8 cellular contexts compared by ENCODE assay signal in the genomic region with DNA sequence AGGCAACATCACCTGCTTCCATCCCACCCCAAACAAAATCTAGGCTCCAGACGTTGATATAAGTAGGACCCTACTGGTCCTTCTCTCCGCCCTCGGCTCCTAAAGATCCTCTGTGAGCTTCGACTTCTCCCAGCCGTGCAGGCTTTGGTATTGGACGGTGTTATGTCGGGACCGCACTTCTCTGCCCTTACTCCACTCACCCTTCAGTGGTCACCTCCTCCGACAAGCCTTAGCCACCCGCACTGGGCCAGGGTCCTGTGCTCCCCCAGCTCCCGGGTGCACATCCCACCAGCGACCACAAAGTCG. TPM values are rescaled to one million over a fixed set of nuclear protein-coding genes. Genes with fewer than 3 reads are reported as not detected.
A peak's percentile ranks its signal among the peaks of the same experiment; 100 is the strongest.
DNase-seq lines count a peak whose midpoint lies in the region; ATAC-seq and TF ChIP-seq lines count a peak whose summit lies in the region.

No MANE protein-coding gene starts in this region.

- DNase-seq in activated CD8-positive, alpha-beta memory T cell treated with anti-CD3 and anti-CD28 coated beads, Interleukin-2, amount 10 ng/mL, durations not matched to agents 7 days and 5 days = no peak
- DNase-seq in activated CD8-positive, alpha-beta memory T cell treated with anti-CD3 and anti-CD28 coated beads, Interleukin-2, amount 50 U/mL, for 48 hours = no peak
- no peak for DNase-seq in lower lobe of right lung
- no peak for DNase-seq in upper lobe of left lung
- DNase-seq in NCI-H187 treated with DMSO at 0.1 percent for 48 hours (lab: John Stamatoyannopoulos, UW) = no peak

- ATAC-seq in activated CD8-positive, alpha-beta memory T cell treated with anti-CD3 and anti-CD28 coated beads, Interleukin-2, amount 10 ng/mL, durations not matched to agents 7 days and 5 days = no peak
- peak in 1 of 2 donors; percentile 0 for ATAC-seq in lower lobe of right lung
- no peak for ATAC-seq in upper lobe of left lung (ENCODE audit: low FRiP score in 2 of 2)
- ATAC-seq in GM18873 (IDR thresholded peaks at IDR 0.05; ENCODE audit: low FRiP score, unreplicated experiment) = no peak
- no peak for ATAC-seq in HG03460 (IDR thresholded peaks at IDR 0.05; ENCODE audit: unreplicated experiment)

- H3K27me3 Mint-ChIP-seq in activated CD8-positive, alpha-beta memory T cell treated with anti-CD3 and anti-CD28 coated beads, Interleukin-2, amount 10 ng/mL, durations not matched to agents 7 days and 5 days = no peaks in the 10 kb centered on the region
- H3K27me3 Mint-ChIP-seq in brain = peaks cover 8% of the 10 kb centered on the region

- H3K36me3 Mint-ChIP-seq in activated CD8-positive, alpha-beta memory T cell treated with anti-CD3 and anti-CD28 coated beads, Interleukin-2, amount 10 ng/mL, durations not matched to agents 7 days and 5 days = peaks cover 25% of the 10 kb centered on the region
- H3K36me3 Mint-ChIP-seq in brain = peaks cover 4% of the 10 kb centered on the region

- peak overlapping the region; percentile 98 for H3K27ac Mint-ChIP-seq in activated CD8-positive, alpha-beta memory T cell treated with anti-CD3 and anti-CD28 coated beads, Interleukin-2, amount 10 ng/mL, durations not matched to agents 7 days and 5 days
- H3K27ac Mint-ChIP-seq in brain = peak overlapping the region; percentile 98 to 100 (median 99)

- H3K9me3 ChIP-seq in lower lobe of right lung (no peaks in the 10 kb centered on the region), upper lobe of left lung (no peaks in the 10 kb centered on the region)

- H3K4me3 ChIP-seq in lower lobe of right lung = peak overlapping the region; percentile 97
- H3K4me3 ChIP-seq in upper lobe of left lung = peak overlapping the region; percentile 25 to 95 (median 91)

- H3K27ac ChIP-seq in lower lobe of right lung = peak overlapping the region; percentile 97
- peak overlapping the region; percentile 92 to 98 (median 95) for H3K27ac ChIP-seq in upper lobe of left lung

- intact Hi-C loops in lower lobe of right lung (cut with DNase I) = no loop called here

- no peaks in the 10 kb centered on the region for H3K9me3 Mint-ChIP-seq in activated CD8-positive, alpha-beta memory T cell treated with anti-CD3 and anti-CD28 coated beads, Interleukin-2, amount 10 ng/mL, durations not matched to agents 7 days and 5 days (ENCODE audit: low read depth)
- H3K9me3 Mint-ChIP-seq in brain = peaks cover 0 to 2% (median 0%) of the 10 kb centered on the region in 5 experiments

- H3K27me3 ChIP-seq in lower lobe of right lung (ENCODE audit: low read depth) = no peaks in the 10 kb centered on the region
- no peaks in the 10 kb centered on the region for H3K27me3 ChIP-seq in upper lobe of left lung

- CTCF ChIA-PET in activated CD8-positive, alpha-beta memory T cell treated with anti-CD3 and anti-CD28 coated beads, Interleukin-2, amount 10 ng/mL, durations not matched to agents 7 days and 5 days (lab: Charles Lee) = interaction anchor here (0.7 to 4.5 kb wide), 15 partner anchors 9 to 414 kb away, joined by 3 to 35 read pairs (median 4); a partner anchor contains a TSS

- H3K4me3 Mint-ChIP-seq in activated CD8-positive, alpha-beta memory T cell treated with anti-CD3 and anti-CD28 coated beads, Interleukin-2, amount 10 ng/mL, durations not matched to agents 7 days and 5 days = peak overlapping the region; percentile 99
- peak overlapping the region; percentile 100 for H3K4me3 Mint-ChIP-seq in brain

- H3K36me3 ChIP-seq in lower lobe of right lung = peaks cover 48% of the 10 kb centered on the region
- H3K36me3 ChIP-seq in upper lobe of left lung = peaks cover 0 to 42% (median 37%) of the 10 kb centered on the region in 4 donors

- TF ChIP-seq EP300 in upper lobe of left lung (IDR thresholded peaks at IDR 0.05) = no peak

- no peak for TF ChIP-seq CTCF in brain (conservative IDR thresholded peaks at IDR 0.05)
- no peak for TF ChIP-seq CTCF in lower lobe of right lung (IDR thresholded peaks at IDR 0.05)
- TF ChIP-seq CTCF in upper lobe of left lung (IDR thresholded peaks at IDR 0.05) = no peak

- H3K4me1 ChIP-seq in lower lobe of right lung = peaks cover 25% of the 10 kb centered on the region
- peaks cover 17 to 29% (median 19%) of the 10 kb centered on the region in 4 donors for H3K4me1 ChIP-seq in upper lobe of left lung

- 56 to 67% methylated on average over 12 to 13 of the region's 13 CpGs for WGBS in upper lobe of left lung, 2 donors

- no peak for TF ChIP-seq POLR2A in upper lobe of left lung (IDR thresholded peaks at IDR 0.05)

- peaks cover 32% of the 10 kb centered on the region for H3K4me1 Mint-ChIP-seq in activated CD8-positive, alpha-beta memory T cell treated with anti-CD3 and anti-CD28 coated beads, Interleukin-2, amount 10 ng/mL, durations not matched to agents 7 days and 5 days
- H3K4me1 Mint-ChIP-seq in brain = peaks cover 32% of the 10 kb centered on the region

RNA-seq across cellular contexts. Expression of a gene that starts 1.6 kb away (rescaled TPM):
- total RNA-seq in activated CD8-positive, alpha-beta memory T cell treated with anti-CD3 and anti-CD28 coated beads, Interleukin-2, amount 10 ng/mL, durations not matched to agents 7 days and 5 days = 100 to 1,000 TPM; 250 to 296 TPM
- polyA plus RNA-seq in brain (ENCODE audit: insufficient read depth, low read depth, low replicate concordance) = 77.4 TPM
- total RNA-seq in lower lobe of right lung (82.7 TPM), upper lobe of left lung (100 to 1,000 TPM in 1 of 6 donors, 10 to 100 TPM in 5; 48.2 to 106 (median 60.6) TPM)

RNA-seq across cellular contexts. Expression of a gene that starts 3.4 kb away (rescaled TPM):
- 1 to 10 TPM; 5.0 to 6.7 TPM for total RNA-seq in activated CD8-positive, alpha-beta memory T cell treated with anti-CD3 and anti-CD28 coated beads, Interleukin-2, amount 10 ng/mL, durations not matched to agents 7 days and 5 days
- 1.0 TPM for polyA plus RNA-seq in brain (ENCODE audit: insufficient read depth, low read depth, low replicate concordance)
- total RNA-seq in lower lobe of right lung = 0.59 TPM
- total RNA-seq in upper lobe of left lung = 1 to 10 TPM; 1.6 to 4.2 (median 2.4) TPM

RNA-seq across cellular contexts. Expression of a gene that starts 8.9 kb away (rescaled TPM):
- 10 to 100 TPM; 15.6 to 22.7 TPM for total RNA-seq in activated CD8-positive, alpha-beta memory T cell treated with anti-CD3 and anti-CD28 coated beads, Interleukin-2, amount 10 ng/mL, durations not matched to agents 7 days and 5 days
- polyA plus RNA-seq in brain (ENCODE audit: insufficient read depth, low read depth, low replicate concordance) = 22.1 TPM
- total RNA-seq in lower lobe of right lung = 33.8 TPM
- total RNA-seq in upper lobe of left lung = 100 to 1,000 TPM in 1 of 6 donors, 10 to 100 TPM in 5; 21.9 to 117 (median 26.1) TPM

RNA-seq across cellular contexts. Expression of a gene that starts 33.4 kb away (rescaled TPM):
- 10 to 100 TPM; 47.7 to 51.2 TPM for total RNA-seq in activated CD8-positive, alpha-beta memory T cell treated with anti-CD3 and anti-CD28 coated beads, Interleukin-2, amount 10 ng/mL, durations not matched to agents 7 days and 5 days
- 28.3 TPM for polyA plus RNA-seq in brain (ENCODE audit: insufficient read depth, low read depth, low replicate concordance)
- total RNA-seq in lower lobe of right lung = 80.3 TPM
- total RNA-seq in upper lobe of left lung = 100 to 1,000 TPM in 3 of 6 donors, 10 to 100 TPM in 3; 54.6 to 276 (median 98.3) TPM

RNA-seq across cellular contexts. Expression of a gene that starts 42.0 kb away (rescaled TPM):
- 10 to 100 TPM; 21.0 to 21.6 TPM for total RNA-seq in activated CD8-positive, alpha-beta memory T cell treated with anti-CD3 and anti-CD28 coated beads, Interleukin-2, amount 10 ng/mL, durations not matched to agents 7 days and 5 days
- 28.0 TPM for polyA plus RNA-seq in brain (ENCODE audit: insufficient read depth, low read depth, low replicate concordance)
- total RNA-seq in lower lobe of right lung (28.3 TPM), upper lobe of left lung (10 to 100 TPM; 21.9 to 36.5 (median 31.5) TPM)
